Comparison of ENCODE assay signal across 12 cellular contexts in genomic region chr17:46027326-46028325, GRCh38. TPM values are rescaled to one million over a fixed set of nuclear protein-coding genes. Genes with fewer than 3 reads are reported as not detected.
DNase-seq lines count a peak whose midpoint lies in the region; ATAC-seq and TF ChIP-seq lines count a peak whose summit lies in the region.
"Had no signal": no experiment of that assay in that cellular context is flagged by ENCODE, and none has a peak within 500 bp of the region (broad histone marks: within the 10 kb centered on the region; RNA-seq: fewer than 3 reads in every experiment).

No MANE protein-coding gene starts in this region.

- peaks cover 8 to 47% (median 19%) of the 10 kb centered on the region in 4 donors for H3K4me1 Mint-ChIP-seq in CD4-positive, CD25-positive, alpha-beta regulatory T cell
- H3K4me1 Mint-ChIP-seq in activated naive CD8-positive, alpha-beta T cell (ENCODE audit: low read depth) = peaks cover 27% of the 10 kb centered on the region
- H3K4me1 Mint-ChIP-seq in memory B cell = peaks cover 57% of the 10 kb centered on the region

- BruUV-seq in HCT116 (replicated peaks; lab: Mats Ljungman, UMichigan) = TSS peak; percentile 47

- no peaks in the 10 kb centered on the region for H4K20me1 ChIP-seq in HCT116 (ENCODE audit: insufficient read depth)

- in situ Hi-C loops in GM13977 (cut with MboI; ENCODE audit: low pct_unique_long_range_greater_than_20kb, low sequenced_read_pairs, unreplicated experiment) = no loop called here

- RAD21 ChIA-PET in HCT116 (lab: Charles Lee; ENCODE audit: low non-redundant PET in 1 of 2, low total read pairs in 2 of 2, uncharacterized antibody in 2 of 2, unreplicated experiment in 2 of 2) = interaction anchor here in 1 of 2 experiments (1.1 kb wide), 1 partner anchor 11 kb away, joined by 3 read pairs; no protein-coding TSS in a partner anchor

- no peaks in the 10 kb centered on the region for H3K9me2 ChIP-seq in HCT116 (ENCODE audit: insufficient read depth)

- TF ChIP-seq POLR2A in HCT116 (IDR thresholded peaks at IDR 0.05; ENCODE audit: borderline replicate concordance, extremely low read depth, insufficient read depth, insufficient read length) = no peak

- H3K9ac ChIP-seq in HCT116 (ENCODE audit: low read length) = no peak overlapping the region
- H3K9ac ChIP-seq: parathyroid adenoma had no signal

- peak overlapping the region; percentile 51 to 87 (median 84) for H3K27ac Mint-ChIP-seq in CD4-positive, CD25-positive, alpha-beta regulatory T cell
- peak overlapping the region; percentile 72 for H3K27ac Mint-ChIP-seq in activated naive CD8-positive, alpha-beta T cell
- peak overlapping the region; percentile 89 for H3K27ac Mint-ChIP-seq in memory B cell

- H3K4me3 Mint-ChIP-seq in CD4-positive, CD25-positive, alpha-beta regulatory T cell = peak overlapping the region; percentile 24 to 79 (median 42)
- no peak overlapping the region for H3K4me3 Mint-ChIP-seq in activated naive CD8-positive, alpha-beta T cell
- H3K4me3 Mint-ChIP-seq in memory B cell = peak overlapping the region; percentile 7

- peak overlapping the region; percentile 34 for H3K27ac ChIP-seq in CD4-positive, CD25-positive, alpha-beta regulatory T cell (ENCODE audit: insufficient read depth, low read length, poor library complexity, severe bottlenecking)
- no peak overlapping the region for H3K27ac ChIP-seq in HCT116 (ENCODE audit: low read depth, low read length)
- H3K27ac ChIP-seq: parathyroid adenoma had no signal

- peak in 1 of 3 donors; percentile 47 for DNase-seq in CD4-positive, CD25-positive, alpha-beta regulatory T cell
- no peak for DNase-seq in HCT116 (ENCODE audit: low read depth, low spot score)
- no peak for DNase-seq in memory B cell (ENCODE audit: low spot score in 2 of 2)
- no peak for DNase-seq in effector CD4-positive, alpha-beta T cell
- no peak for DNase-seq in SIG-M5 (lab: John Stamatoyannopoulos, UW)
- DNase-seq in GM13977 (ENCODE audit: low spot score) = no peak
- DNase-seq: MM.1S, NCI-H82 had no signal

- TF ChIP-seq CTCF in HCT116 (IDR thresholded peaks at IDR 0.05 in 2 of 3, conservative IDR thresholded peaks at IDR 0.05 in 1 of 3; ENCODE audit: borderline replicate concordance in 1 of 3, insufficient read depth in 1 of 3, low read depth in 2 of 3, low read length in 2 of 3) = no peak
- TF ChIP-seq CTCF in GM13977 (IDR thresholded peaks at IDR 0.05; ENCODE audit: extremely low read depth, insufficient read depth, missing control alignments) = no peak

- peaks cover 53% of the 10 kb centered on the region for H3K36me3 Mint-ChIP-seq in CD4-positive, CD25-positive, alpha-beta regulatory T cell
- H3K36me3 Mint-ChIP-seq in activated naive CD8-positive, alpha-beta T cell = peaks cover 4% of the 10 kb centered on the region
- peaks cover 28% of the 10 kb centered on the region for H3K36me3 Mint-ChIP-seq in memory B cell

- H3K4me2 ChIP-seq in HCT116 (ENCODE audit: low read length) = no peak overlapping the region

- no peak overlapping the region for H3K4me3 ChIP-seq in CD4-positive, CD25-positive, alpha-beta regulatory T cell (ENCODE audit: low read depth, low read length)
- H3K4me3 ChIP-seq in HCT116 (replicated peaks in 1 of 2; ENCODE audit: low read depth in 1 of 2, low read length in 2 of 2) = no peak overlapping the region

- CTCF ChIA-PET in HCT116 (lab: Charles Lee) = interaction anchor here (2.4 kb wide), 1 partner anchor 17 kb away, joined by 9 read pairs; no protein-coding TSS in a partner anchor

- H3K9me3 ChIP-seq in CD4-positive, CD25-positive, alpha-beta regulatory T cell (ENCODE audit: control insufficient read depth in 2 of 2, low read length in 2 of 2) = no peaks in the 10 kb centered on the region
- no peaks in the 10 kb centered on the region for H3K9me3 ChIP-seq in HCT116 (ENCODE audit: control insufficient read depth in 1 of 2, insufficient read depth in 1 of 2, low read depth in 1 of 2, low read length in 2 of 2)

- no peaks in the 10 kb centered on the region for H3K4me1 ChIP-seq in CD4-positive, CD25-positive, alpha-beta regulatory T cell (ENCODE audit: control insufficient read depth, insufficient read depth, low read length, poor library complexity, severe bottlenecking)
- H3K4me1 ChIP-seq in HCT116 (ENCODE audit: control insufficient read depth in 1 of 2, insufficient read depth in 2 of 2, low read length in 2 of 2) = no peaks in the 10 kb centered on the region

- no peak overlapping the region for H2AFZ ChIP-seq in HCT116 (ENCODE audit: low read depth, low read length, poor library complexity, severe bottlenecking)
- H2AFZ ChIP-seq: parathyroid adenoma had no signal

- peaks cover 52% of the 10 kb centered on the region for H3K36me3 ChIP-seq in CD4-positive, CD25-positive, alpha-beta regulatory T cell (ENCODE audit: control insufficient read depth, insufficient read depth, low read length)
- H3K36me3 ChIP-seq in HCT116 (ENCODE audit: control insufficient read depth in 1 of 2, insufficient read depth in 2 of 2, low read length in 2 of 2) = peaks cover 21 to 32% of the 10 kb centered on the region in 2 experiments; a peak in 3 of 4 replicates

- H3K27me3 Mint-ChIP-seq in CD4-positive, CD25-positive, alpha-beta regulatory T cell = no peaks in the 10 kb centered on the region
- no peaks in the 10 kb centered on the region for H3K27me3 Mint-ChIP-seq in activated naive CD8-positive, alpha-beta T cell
- H3K27me3 Mint-ChIP-seq in memory B cell = no peaks in the 10 kb centered on the region

- H3K9me3 Mint-ChIP-seq in CD4-positive, CD25-positive, alpha-beta regulatory T cell = no peaks in the 10 kb centered on the region
- H3K9me3 Mint-ChIP-seq in activated naive CD8-positive, alpha-beta T cell (ENCODE audit: low read depth) = no peaks in the 10 kb centered on the region
- H3K9me3 Mint-ChIP-seq in memory B cell = no peaks in the 10 kb centered on the region

- no peaks in the 10 kb centered on the region for H3K79me2 ChIP-seq in HCT116 (ENCODE audit: insufficient read depth, low read length)
- H3K79me2 ChIP-seq: parathyroid adenoma had no signal

- no peaks in the 10 kb centered on the region for H3K27me3 ChIP-seq in CD4-positive, CD25-positive, alpha-beta regulatory T cell (ENCODE audit: control insufficient read depth, insufficient read depth, low read length)
- no peaks in the 10 kb centered on the region for H3K27me3 ChIP-seq in HCT116 (ENCODE audit: insufficient read depth, low read length)

- POLR2A ChIA-PET in HCT116 (lab: Charles Lee) = no interaction called here

- intact Hi-C loops in HCT116 (cut with micrococcal nuclease) = no loop called here

- TF ChIP-seq RAD21 in HCT116 (IDR thresholded peaks at IDR 0.05; ENCODE audit: low read depth) = no peak

- ATAC-seq in CD4-positive, CD25-positive, alpha-beta regulatory T cell (ENCODE audit: low read depth in 2 of 2) = peak in 1 of 2 donors; percentile 37
- no peak for ATAC-seq in HCT116
- no peak for ATAC-seq in memory B cell (ENCODE audit: low read depth)
- ATAC-seq in GM18517 (IDR thresholded peaks at IDR 0.05; ENCODE audit: unreplicated experiment) = no peak

TF ChIP-seq in HCT116, 20 proteins besides CTCF, POLR2A, EP300 and RAD21 (continues in another document):
- no peak for TF ChIP-seq SP1 (IDR thresholded peaks at IDR 0.05; ENCODE audit: low read depth)
- no peak for TF ChIP-seq MAX (IDR thresholded peaks at IDR 0.05)
- no peak for TF ChIP-seq CEBPB (IDR thresholded peaks at IDR 0.05; ENCODE audit: low read depth)
- no peak for TF ChIP-seq FOSL1 (IDR thresholded peaks at IDR 0.05; ENCODE audit: low read depth)
- no peak for TF ChIP-seq JUND (IDR thresholded peaks at IDR 0.05)
- TF ChIP-seq EZH2phosphoT487 (IDR thresholded peaks at IDR 0.05; ENCODE audit: borderline replicate concordance) = no peak
- TF ChIP-seq CBX3 (IDR thresholded peaks at IDR 0.05; ENCODE audit: low read depth) = no peak
- TF ChIP-seq TCF7L2 (IDR thresholded peaks at IDR 0.05; ENCODE audit: borderline replicate concordance, extremely low read depth, insufficient read depth, insufficient read length) = no peak
- no peak for TF ChIP-seq POLR2AphosphoS5 (IDR thresholded peaks at IDR 0.05; ENCODE audit: low read depth, low read length)
- no peak for TF ChIP-seq SIN3A (IDR thresholded peaks at IDR 0.05; ENCODE audit: low read depth)
- TF ChIP-seq YY1 (IDR thresholded peaks at IDR 0.05; ENCODE audit: extremely low read depth, insufficient replicate concordance, low read depth, low read length) = no peak
- TF ChIP-seq EZH2 (IDR thresholded peaks at IDR 0.05) = no peak
- TF ChIP-seq REST (IDR thresholded peaks at IDR 0.05; ENCODE audit: low read depth) = no peak
- TF ChIP-seq EGR1 (IDR thresholded peaks at IDR 0.05; ENCODE audit: low read depth) = no peak
- TF ChIP-seq ZNF274 (IDR thresholded peaks at IDR 0.05; ENCODE audit: low read depth, low read length) = no peak

RNA-seq across cellular contexts. Expression of gene STH, which starts 28.6 kb away (rescaled TPM):
- not detected for total RNA-seq in CD4-positive, CD25-positive, alpha-beta regulatory T cell
- polyA plus RNA-seq in CD4-positive, CD25-positive, alpha-beta regulatory T cell = not detected
- not detected for total RNA-seq in HCT116 (2021; ENCODE audit: unreplicated experiment)
- 0.20 TPM in 1 of 2 replicates, not detected in the other for polyA plus RNA-seq in HCT116 (2012)
- total RNA-seq: ureter had no signal
